ENCODE assay signal across 34 cellular contexts in genomic region chrX:39509157-39509556, GRCh38.
"Had no signal": no experiment of that assay in that cellular context is flagged by ENCODE, and none has a peak within 500 bp of the region (broad histone marks: within the 10 kb centered on the region; RNA-seq: fewer than 3 reads in every experiment).

No MANE protein-coding gene starts in this region.

- H3K9me3 ChIP-seq: adrenal gland, body of pancreas had no signal

- H3K9me3 Mint-ChIP-seq: activated CD4-positive, alpha-beta T cell treated with anti-CD3 and anti-CD28 coated beads, Interleukin-2, amount 10 ng/mL, durations not matched to agents 24 days and 14 days; activated T-helper 17 cell treated with anti-CD3 and anti-CD28 coated beads, Interleukin-2, amount 50 U/mL, for 72 hours had no signal

- H3K36me3 Mint-ChIP-seq: T-cell had no signal

- H3K27ac ChIP-seq: adrenal gland, body of pancreas, brain microvascular endothelial cell, breast epithelium, VCaP had no signal

- H3K4me3 Mint-ChIP-seq: activated B cell treated with CpG ODN at 0.5 μM for 24 hours; activated CD4-positive, alpha-beta memory T cell treated with anti-CD3 and anti-CD28 coated beads for 36 hours; activated CD4-positive, alpha-beta T cell treated with anti-CD3 and anti-CD28 coated beads, Interleukin-2, amount 10 ng/mL, durations not matched to agents 24 days and 14 days; activated CD8-positive, alpha-beta T cell treated with anti-CD3 and anti-CD28 coated beads for 36 hours; activated naive CD4-positive, alpha-beta T cell treated with anti-CD3 and anti-CD28 coated beads for 36 hours; activated naive CD8-positive, alpha-beta T cell treated with anti-CD3 and anti-CD28 coated beads, Interleukin-2, amount 10 ng/mL, durations not matched to agents 7 days and 5 days; activated T-cell treated with anti-CD3 and anti-CD28 coated beads, Interleukin-2, amount 50 U/mL, for 4 hours; activated T-helper 1 cell treated with anti-CD3 and anti-CD28 coated beads, Interleukin-12 subunit alpha, Interleukin-12 subunit beta, Interleukin-2, Interleukin-4 antibody, amounts not matched to agents 30 ng/mL and 10 ng/mL and 1 ng/mL, durations not matched to agents 14 hours and 24 hours and 36 hours; T-helper 2 cell treated with Interferon-gamma antibody and Interleukin-4, amounts not matched to agents 5 μg/mL and 100 μg/mL, for 36 hours had no signal

- ATAC-seq: body of pancreas had no signal

- H3K27ac Mint-ChIP-seq: activated B cell treated with CpG ODN at 0.5 μM for 24 hours; activated CD4-positive, alpha-beta memory T cell treated with anti-CD3 and anti-CD28 coated beads for 36 hours; activated CD4-positive, alpha-beta T cell treated with anti-CD3 and anti-CD28 coated beads, Interleukin-2, amount 10 ng/mL, durations not matched to agents 24 days and 14 days; activated naive CD4-positive, alpha-beta T cell treated with anti-CD3 and anti-CD28 coated beads for 36 hours; activated naive CD8-positive, alpha-beta T cell treated with anti-CD3 and anti-CD28 coated beads, Interleukin-2, amount 10 ng/mL, durations not matched to agents 7 days and 5 days; activated T-cell treated with anti-CD3 and anti-CD28 coated beads, Interleukin-2, amount 50 U/mL, for 72 hours; activated T-helper 1 cell treated with anti-CD3 and anti-CD28 coated beads, Interleukin-12 subunit alpha, Interleukin-12 subunit beta, Interleukin-2, Interleukin-4 antibody, amounts not matched to agents 30 ng/mL and 10 ng/mL and 1 ng/mL, durations not matched to agents 14 hours and 24 hours and 36 hours; activated T-helper 17 cell treated with anti-CD3 and anti-CD28 coated beads, Interleukin-2, amount 50 U/mL, for 72 hours; T-helper 2 cell treated with Interferon-gamma antibody and Interleukin-4, amounts not matched to agents 5 μg/mL and 100 μg/mL, for 36 hours had no signal

- DNase-seq: activated B cell treated with CpG ODN at 0.5 μM for 24 hours; activated CD4-positive, alpha-beta memory T cell treated with anti-CD3 and anti-CD28 coated beads for 36 hours; activated CD4-positive, alpha-beta T cell treated with anti-CD3 and anti-CD28 coated beads for 4 hours; activated CD4-positive, alpha-beta T cell treated with anti-CD3 and anti-CD28 coated beads, Interleukin-2, amount 10 ng/mL, durations not matched to agents 24 days and 14 days; activated CD4-positive, alpha-beta T cell treated with anti-CD3 and anti-CD28 coated beads, Interleukin-2, amount 50 U/mL, for 1 hour; activated CD4-positive, alpha-beta T cell treated with anti-CD3 and anti-CD28 coated beads, Interleukin-2, amount 50 U/mL, for 4 hours; activated CD4-positive, CD25-positive, alpha-beta regulatory T cell treated with anti-CD3 and anti-CD28 coated beads, Interleukin-2, amount 50 U/mL, for 72 hours; activated CD8-positive, alpha-beta memory T cell treated with anti-CD3 and anti-CD28 coated beads, Interleukin-2, amount 50 U/mL, for 4 hours; activated CD8-positive, alpha-beta T cell treated with anti-CD3 and anti-CD28 coated beads for 36 hours; activated effector memory CD4-positive, alpha-beta T cell treated with anti-CD3 and anti-CD28 coated beads, Interleukin-2, amount 50 U/mL, for 16 hours; activated gamma-delta T cell treated with Interleukin-2 at 50 U/mL for 16 hours; activated naive CD4-positive, alpha-beta T cell; activated naive CD4-positive, alpha-beta T cell treated with anti-CD3 and anti-CD28 coated beads, Interleukin-2, amount 50 U/mL, for 16 hours; activated naive CD8-positive, alpha-beta T cell treated with anti-CD3 and anti-CD28 coated beads, Interleukin-2, amount 10 ng/mL, durations not matched to agents 7 days and 5 days; activated T-cell treated with anti-CD3 and anti-CD28 coated beads for 4 hours; activated T-cell treated with anti-CD3 and anti-CD28 coated beads, Interleukin-2, amount 50 U/mL, for 1 hour; activated T-cell treated with anti-CD3 and anti-CD28 coated beads, Interleukin-2, amount 50 U/mL, for 4 hours; activated T-cell treated with anti-CD3 and anti-CD28 coated beads, Interleukin-2, amount 50 U/mL, for 72 hours; adrenal gland; amniotic stem cell; aorta; body of pancreas; brain microvascular endothelial cell; central memory CD4-positive, alpha-beta T cell; T-cell; T-helper 2 cell; T-helper 9 cell had no signal

- H3K27me3 Mint-ChIP-seq: activated B cell treated with CpG ODN at 0.5 μM for 24 hours; activated CD4-positive, alpha-beta memory T cell treated with anti-CD3 and anti-CD28 coated beads for 36 hours; activated CD4-positive, alpha-beta T cell treated with anti-CD3 and anti-CD28 coated beads, Interleukin-2, amount 10 ng/mL, durations not matched to agents 24 days and 14 days; activated CD8-positive, alpha-beta T cell treated with anti-CD3 and anti-CD28 coated beads for 36 hours; activated T-helper 17 cell treated with anti-CD3 and anti-CD28 coated beads, Interleukin-2, amount 50 U/mL, for 72 hours had no signal

- H3K4me3 ChIP-seq: adrenal gland, body of pancreas, breast epithelium had no signal

- FAIRE-seq: TTC549 had no signal

- H3K36me3 ChIP-seq: adrenal gland, brain microvascular endothelial cell, breast epithelium had no signal

- H3K27me3 ChIP-seq: body of pancreas, brain microvascular endothelial cell had no signal

- H3K4me1 ChIP-seq: adrenal gland, body of pancreas, breast epithelium had no signal

- H3K4me1 Mint-ChIP-seq: activated T-helper 17 cell treated with anti-CD3 and anti-CD28 coated beads, Interleukin-2, amount 50 U/mL, for 72 hours had no signal
